27 cellular contexts compared by ENCODE assay signal in the genomic region with DNA sequence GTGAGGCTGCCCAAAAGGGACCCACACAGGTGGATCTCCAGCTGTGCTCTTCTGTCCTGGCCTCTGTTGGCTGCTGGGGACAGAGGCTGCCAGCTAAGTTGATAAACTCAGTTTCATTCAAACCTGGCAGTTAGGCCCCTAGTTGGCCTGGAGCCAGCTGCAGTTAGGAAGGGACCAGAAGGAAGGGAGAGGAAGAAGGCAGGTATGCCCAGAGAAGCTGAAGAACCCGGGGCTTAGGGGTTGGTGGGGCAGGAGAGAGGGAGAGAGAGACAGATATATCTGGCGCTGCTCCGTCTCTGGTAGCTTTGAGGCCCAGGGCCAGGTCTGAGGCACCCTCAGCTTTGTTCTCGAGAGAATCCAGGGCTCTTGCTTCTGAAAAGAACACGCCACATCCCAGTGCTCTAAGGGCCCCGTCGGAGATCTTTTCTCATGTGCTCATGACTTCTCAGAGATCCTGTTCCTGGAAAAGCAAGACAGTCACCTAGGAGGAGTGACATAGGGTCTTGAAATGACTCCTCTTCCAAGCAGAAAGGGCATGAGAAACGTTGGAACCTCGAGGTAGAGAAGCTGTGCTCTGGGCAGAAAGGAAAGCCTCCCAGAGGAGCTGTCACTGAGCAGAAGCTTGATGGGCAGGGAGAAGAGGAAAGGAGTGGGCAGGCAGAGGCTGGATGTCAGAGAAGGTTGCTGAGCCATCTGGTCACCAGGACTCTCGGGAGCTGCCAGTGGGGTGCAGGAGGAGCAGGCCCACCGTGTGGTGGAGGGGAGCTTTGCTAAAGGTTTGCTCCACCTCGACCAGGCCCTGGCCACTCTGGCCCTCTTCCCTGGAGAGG.
A peak's percentile ranks its signal among the peaks of the same experiment; 100 is the strongest.
DNase-seq lines count a peak whose midpoint lies in the region; ATAC-seq, FAIRE-seq and TF ChIP-seq lines count a peak whose summit lies in the region.
"Had no signal": no experiment of that assay in that cellular context is flagged by ENCODE, and none has a peak within 500 bp of the region (broad histone marks: within the 10 kb centered on the region; RNA-seq: fewer than 3 reads in every experiment).

No MANE protein-coding gene starts in this region.

- intact Hi-C loops in IMR-90 (cut with micrococcal nuclease), result no loop called here
- intact Hi-C loops in HepG2 (cut with micrococcal nuclease; ENCODE audit: unreplicated experiment), result no loop called here
- intact Hi-C loops in colonic mucosa (cut with DNase I), result no loop called here

- TF ChIP-seq EP300 in HepG2 (IDR thresholded peaks at IDR 0.05; ENCODE audit: low read depth in 2 of 2, low read length in 2 of 2) (no peak), HepG2 (CRISPR knock-in tag; IDR thresholded peaks at IDR 0.05; ENCODE audit: borderline replicate concordance) (no peak)

- 41% methylated on average over 3 of the region's 12 CpGs; no CpG with 5 or more reads in 1 of the 2 experiments for WGBS in IMR-90 (ENCODE audit: extremely low coverage in 2 of 2, insufficient read length in 1 of 2), 2 experiments
- WGBS in HepG2 (ENCODE audit: low lambda C conversion rate), result 40% methylated on average over 11 of the region's 12 CpGs

- no peak for TF ChIP-seq CTCF in IMR-90 (conservative IDR thresholded peaks at IDR 0.05; ENCODE audit: low read depth, low read length)
- no peak for TF ChIP-seq CTCF in HepG2 (CRISPR knock-in tag; IDR thresholded peaks at IDR 0.05)
- TF ChIP-seq CTCF in BE2C (IDR thresholded peaks at IDR 0.05; ENCODE audit: low read depth, low read length), result no peak
- no peak for TF ChIP-seq CTCF in colonic mucosa (IDR thresholded peaks at IDR 0.05)

- H3K56ac ChIP-seq in IMR-90 (ENCODE audit: extremely low read depth, insufficient read depth, low read length), result no peak overlapping the region

- H4K8ac ChIP-seq in IMR-90 (ENCODE audit: low read depth in 2 of 2, low read length in 2 of 2), result no peak overlapping the region

- no peak overlapping the region for H2BK15ac ChIP-seq in IMR-90 (ENCODE audit: low read depth, low read length)

- no peaks in the 10 kb centered on the region for H3K79me1 ChIP-seq in IMR-90 (ENCODE audit: low read depth in 1 of 2, low read length in 2 of 2)

- H4K91ac ChIP-seq in IMR-90 (ENCODE audit: insufficient read depth, low read depth, low read length), result no peak overlapping the region

- H3K18ac ChIP-seq in IMR-90 (ENCODE audit: low read depth, low read length), result no peak overlapping the region

- H3K9me1 ChIP-seq in IMR-90 (ENCODE audit: insufficient read depth, low read length), result no peaks in the 10 kb centered on the region

- no peak for ATAC-seq in IMR-90 (ENCODE audit: low read depth)
- ATAC-seq in HepG2, result peak; percentile 45
- ATAC-seq in HG02759 (IDR thresholded peaks at IDR 0.05; ENCODE audit: unreplicated experiment), result no peak
- ATAC-seq: CD8-positive, alpha-beta T cell had no signal

- H3K27ac ChIP-seq in IMR-90 (ENCODE audit: insufficient read depth, low read length) (no peak overlapping the region), HepG2 (ENCODE audit: extremely low read length, insufficient read depth, low read length) (no peak overlapping the region), colonic mucosa (no peak overlapping the region)
- H3K27ac ChIP-seq: C4-2B had no signal

- H3K14ac ChIP-seq in IMR-90 (replicated peaks; ENCODE audit: low read depth, low read length), result no peak overlapping the region

- in situ Hi-C loops in IMR-90 (cut with MboI; ENCODE audit: low sequenced_read_pairs) (no loop called here), HepG2 (cut with HindIII; ENCODE audit: extremely low pct_ligation_motif_present, low pct_unique_long_range_greater_than_20kb) (no loop called here)

- no peak for DNase-seq in IMR-90
- DNase-seq in OCI-M1 (lab: John Stamatoyannopoulos, UW), result peak; percentile 23
- no peak for DNase-seq in HepG2 (ENCODE audit: low spot score)
- no peak for DNase-seq in BE2C
- no peak for DNase-seq in colonic mucosa
- DNase-seq in epidermal melanocyte (ENCODE audit: insufficient read length, low spot score), result no peak
- DNase-seq: CD8-positive, alpha-beta T cell; DMS 273 treated with DMSO at 0.1 percent for 48 hours; DMS79; EL; GDM1; NCI-H1048; NCI-H1417; NCI-H187; NCI-H2081 treated with DMSO at 0.1 percent for 48 hours; NCI-H2171; NCI-H226; NCI-H510A treated with DMSO at 0.1 percent for 48 hours; NCI-H748 treated with DMSO at 0.1 percent for 48 hours; NK-92 treated with Interleukin-12 subunit alpha and Interleukin-12 subunit beta, amount 100 ng/mL, for 24 hours; Right ventricle myocardium superior; RPMI8226; T-helper 1 cell had no signal

- CTCF ChIA-PET in IMR-90 (lab: Yijun Ruan, JAX) (no interaction called here), HepG2 (lab: Yijun Ruan, JAX; ENCODE audit: low intra/inter-chr PET ratio, low total read pairs) (no interaction called here)

- TF ChIP-seq RAD21 in IMR-90 (IDR thresholded peaks at IDR 0.05; ENCODE audit: low read length) (no peak), HepG2 (CRISPR knock-in tag; IDR thresholded peaks at IDR 0.05) (no peak)

- no peaks in the 10 kb centered on the region for H3K79me2 ChIP-seq in HepG2 (ENCODE audit: insufficient read depth, low read length)

- H3K27me3 ChIP-seq in IMR-90 (ENCODE audit: control insufficient read depth, insufficient read depth, low read length) (no peaks in the 10 kb centered on the region; the same call in none of the 2 replicates), HepG2 (ENCODE audit: control insufficient read depth in 1 of 2, insufficient read depth in 2 of 2, low read length in 2 of 2) (peaks cover 3 to 9% of the 10 kb centered on the region in 2 experiments; a peak in 3 of 5 replicates), BE2C (no peaks in the 10 kb centered on the region), colonic mucosa (no peaks in the 10 kb centered on the region)

- no peak for FAIRE-seq in HepG2 (lab: Jason Lieb, UNC)
- FAIRE-seq: GM12891, H54 had no signal

- H3K36me3 ChIP-seq in IMR-90 (ENCODE audit: control insufficient read depth, insufficient read depth, low read length) (no peaks in the 10 kb centered on the region), HepG2 (replicated peaks in 1 of 2; ENCODE audit: control insufficient read depth in 1 of 2, insufficient read depth in 2 of 2, low read length in 2 of 2) (no peaks in the 10 kb centered on the region), BE2C (no peaks in the 10 kb centered on the region), colonic mucosa (no peaks in the 10 kb centered on the region)

- H4K20me1 ChIP-seq in IMR-90 (ENCODE audit: insufficient read depth, low read length) (no peaks in the 10 kb centered on the region), HepG2 (ENCODE audit: insufficient read depth, low read length) (no peaks in the 10 kb centered on the region)

- no peak overlapping the region for H2AK9ac ChIP-seq in IMR-90 (replicated peaks; ENCODE audit: low read depth, low read length, poor library complexity)

- no peak overlapping the region for H2BK120ac ChIP-seq in IMR-90 (ENCODE audit: low read depth, low read length)

- H3K4me1 ChIP-seq in IMR-90 (ENCODE audit: control insufficient read depth, insufficient read depth, low read length) (no peaks in the 10 kb centered on the region), HepG2 (ENCODE audit: insufficient read depth, low read length) (no peaks in the 10 kb centered on the region), BE2C (no peaks in the 10 kb centered on the region), colonic mucosa (no peaks in the 10 kb centered on the region)

- BruUV-seq in IMR-90 (replicated peaks; lab: Mats Ljungman, UMichigan) (no TSS peak), HepG2 (replicated peaks; lab: Mats Ljungman, UMichigan) (no TSS peak)

- H3K4me3 ChIP-seq in IMR-90 (ENCODE audit: insufficient read depth, low read depth, low read length), result no peak overlapping the region
- H3K4me3 ChIP-seq in HepG2 (replicated peaks in 1 of 3; ENCODE audit: insufficient read depth in 1 of 3, low read depth in 2 of 3, low read length in 3 of 3), result no peak overlapping the region
- H3K4me3 ChIP-seq in BE2C (ENCODE audit: low read depth, low read length), result no peak overlapping the region
- H3K4me3 ChIP-seq in colonic mucosa, result no peak overlapping the region

- no peak overlapping the region for H4K5ac ChIP-seq in IMR-90 (ENCODE audit: low read depth, low read length)

- dilution Hi-C loops in IMR-90 (cut with HindIII; ENCODE audit: low sequenced_read_pairs, unreplicated experiment), result no loop called here

- no peak overlapping the region for H2AK5ac ChIP-seq in IMR-90 (ENCODE audit: low read depth, low read length)

- peak overlapping the region; percentile 37 for H2AFZ ChIP-seq in IMR-90 (replicated peaks; ENCODE audit: low read length, poor library complexity)
- H2AFZ ChIP-seq in HepG2 (ENCODE audit: low read length), result no peak overlapping the region

- POLR2A ChIA-PET in IMR-90 (lab: Charles Lee; ENCODE audit: unreplicated experiment) (no interaction called here), HepG2 (lab: Yijun Ruan, JAX) (no interaction called here)

- H3K4ac ChIP-seq in IMR-90 (ENCODE audit: low read depth, low read length), result no peak overlapping the region

- no peak overlapping the region for H3K4me2 ChIP-seq in IMR-90 (ENCODE audit: low read depth, low read length)
- no peak overlapping the region for H3K4me2 ChIP-seq in HepG2 (ENCODE audit: low read depth, low read length)

- no peak overlapping the region for H2BK5ac ChIP-seq in IMR-90 (ENCODE audit: low read depth, low read length, poor library complexity, severe bottlenecking)

- H2BK20ac ChIP-seq in IMR-90 (ENCODE audit: low read depth, low read length), result no peak overlapping the region

- H3K9me3 ChIP-seq in IMR-90 (ENCODE audit: control insufficient read depth, insufficient read depth, low read length) (no peaks in the 10 kb centered on the region), HepG2 (ENCODE audit: low read length) (no peaks in the 10 kb centered on the region), BE2C (no peaks in the 10 kb centered on the region), colonic mucosa (no peaks in the 10 kb centered on the region)

- TF ChIP-seq POLR2A in IMR-90 (IDR thresholded peaks at IDR 0.05; ENCODE audit: low read depth, low read length) (no peak), HepG2 (IDR thresholded peaks at IDR 0.05; ENCODE audit: insufficient read depth in 1 of 2, low read depth in 2 of 2, low read length in 2 of 2) (no peak)

- H3K9ac ChIP-seq in IMR-90 (ENCODE audit: low read depth, low read length) (no peak overlapping the region), HepG2 (ENCODE audit: insufficient read depth, low read depth, low read length) (no peak overlapping the region), colonic mucosa (ENCODE audit: low read depth in 2 of 2, low read length in 2 of 2) (no peak overlapping the region)

- H3K23ac ChIP-seq in IMR-90 (ENCODE audit: low read depth, low read length), result no peak overlapping the region

TF ChIP-seq in IMR-90, 13 proteins besides CTCF, POLR2A, EP300 and RAD21 (continues in another document):
- TF ChIP-seq NFE2L2 (IDR thresholded peaks at IDR 0.05; ENCODE audit: low read depth, low read length) (no peak), MXI1 (IDR thresholded peaks at IDR 0.05; ENCODE audit: borderline replicate concordance, low read depth, low read length) (no peak)

TF ChIP-seq in HepG2, 621 proteins besides CTCF, POLR2A, EP300 and RAD21 (continues in another document):
- TF ChIP-seq SAP130 (CRISPR knock-in tag; IDR thresholded peaks at IDR 0.05; ENCODE audit: low read depth), result no peak
